Comparison of ENCODE assay signal across 9 cellular contexts in genomic region chr9:117073539-117074336, GRCh38.
A peak's percentile ranks its signal among the peaks of the same experiment; 100 is the strongest.
DNase-seq lines count a peak whose midpoint lies in the region; ATAC-seq, FAIRE-seq and TF ChIP-seq lines count a peak whose summit lies in the region.
"Had no signal": no experiment of that assay in that cellular context is flagged by ENCODE, and none has a peak within 500 bp of the region (broad histone marks: within the 10 kb centered on the region; RNA-seq: fewer than 3 reads in every experiment).

No MANE protein-coding gene starts in this region.

- in situ Hi-C loops in GM12878 (cut with MboI) = no loop called here

- H3K27me3 Mint-ChIP-seq in nephron progenitor cell (ENCODE audit: low read depth, poor library complexity) = peaks cover 5% of the 10 kb centered on the region

- FAIRE-seq in GM12878 (lab: Jason Lieb, UNC) = no peak

- H3K9me3 ChIP-seq in GM12878 (replicated peaks; ENCODE audit: control insufficient read depth, insufficient read depth, low read length) = no peaks in the 10 kb centered on the region
- H3K9me3 ChIP-seq: BLaER1 treated with 17β-estradiol and CSF1 and Interleukin-3, amounts not matched to agents 10 nM and 100 nM had no signal

- WGBS in GM12878 (ENCODE audit: insufficient coverage, insufficient replicate concordance, low lambda C conversion rate, missing lambda C conversion rate) = 38% methylated on average over 11 of the region's 11 CpGs

- no peak overlapping the region for H3K4me2 ChIP-seq in GM12878 (ENCODE audit: control insufficient read depth, insufficient read depth)
- H3K4me2 ChIP-seq: BLaER1 treated with 17β-estradiol and CSF1 and Interleukin-3, amounts not matched to agents 10 nM and 100 nM had no signal

- peaks cover 57% of the 10 kb centered on the region for H3K4me1 Mint-ChIP-seq in nephron progenitor cell

- RAD21 ChIA-PET in GM12878 (lab: Charles Lee; ENCODE audit: unreplicated experiment) = no interaction called here

- H3K4me1 ChIP-seq in GM12878 (ENCODE audit: control insufficient read depth, insufficient read depth, low read length) = no peaks in the 10 kb centered on the region
- H3K4me1 ChIP-seq: BLaER1 treated with 17β-estradiol and CSF1 and Interleukin-3, amounts not matched to agents 10 nM and 100 nM had no signal

- no peak for TF ChIP-seq POLR2A in GM12878 (IDR thresholded peaks at IDR 0.05; ENCODE audit: low read depth, low read length)

- H3K36me3 ChIP-seq in GM12878 (ENCODE audit: control insufficient read depth in 2 of 2, insufficient read depth in 2 of 2, low read length in 1 of 2) = no peaks in the 10 kb centered on the region
- H3K36me3 ChIP-seq: BLaER1 treated with 17β-estradiol and CSF1 and Interleukin-3, amounts not matched to agents 10 nM and 100 nM had no signal

- H3K4me3 Mint-ChIP-seq in nephron progenitor cell = peak overlapping the region; percentile 31

- H3K79me2 ChIP-seq in GM12878 (ENCODE audit: control insufficient read depth, insufficient read depth, low read length) = no peaks in the 10 kb centered on the region

- POLR2A ChIA-PET in GM12878 (lab: Charles Lee) = no interaction called here

- DNase-seq in NCI-H2081 (lab: John Stamatoyannopoulos, UW) = peak; percentile 53
- DNase-seq in NCI-H2081 treated with DMSO at 0.1 percent for 48 hours (lab: John Stamatoyannopoulos, UW) = no peak
- peak; percentile 36 for DNase-seq in LHCN-M2 (ENCODE audit: low read depth)
- no peak for DNase-seq in GM12878 (ENCODE audit: low read depth, low spot score)
- peak; percentile 67 for DNase-seq in nephron progenitor cell
- no peak for DNase-seq in T-helper 2 cell

- CTCF ChIA-PET in GM12878 (lab: Yijun Ruan, JAX) = interaction anchor here (1.6 kb wide), 1 partner anchor 9 kb away, joined by 4 read pairs; no protein-coding TSS in a partner anchor

- intact Hi-C loops in GM12878 (cut with micrococcal nuclease; ENCODE audit: unreplicated experiment) = loop anchor here (2.0 kb wide), 1 partner anchor 337 kb away; no protein-coding TSS in a partner anchor

- no peak overlapping the region for H3K4me3 ChIP-seq in GM12878
- H3K4me3 ChIP-seq: BLaER1 treated with 17β-estradiol and CSF1 and Interleukin-3, amounts not matched to agents 10 nM and 100 nM had no signal

- no peaks in the 10 kb centered on the region for H3K36me3 Mint-ChIP-seq in nephron progenitor cell (ENCODE audit: low read depth)

- TF ChIP-seq RAD21 in GM12878 (IDR thresholded peaks at IDR 0.05; ENCODE audit: insufficient read depth, low read depth, low read length) = peak; percentile 85

- SMC1A ChIA-PET in GM12878 (lab: Charles Lee; ENCODE audit: uncharacterized antibody, unreplicated experiment) = no interaction called here

- TF ChIP-seq EP300 in GM12878 (IDR thresholded peaks at IDR 0.05; ENCODE audit: borderline replicate concordance in 1 of 2, control insufficient read depth in 1 of 2, low read depth in 2 of 2, low read length in 2 of 2) = no peak

- no peak overlapping the region for H3K27ac ChIP-seq in GM12878 (ENCODE audit: control insufficient read depth, insufficient read depth)
- H3K27ac ChIP-seq: BLaER1 treated with 17β-estradiol and CSF1 and Interleukin-3, amounts not matched to agents 10 nM and 100 nM had no signal

- H4K20me1 ChIP-seq in GM12878 (ENCODE audit: control insufficient read depth, insufficient read depth) = no peaks in the 10 kb centered on the region
- H4K20me1 ChIP-seq: BLaER1 treated with 17β-estradiol and CSF1 and Interleukin-3, amounts not matched to agents 10 nM and 100 nM had no signal

- H3K27me3 ChIP-seq in GM12878 (replicated peaks in 1 of 2; ENCODE audit: control insufficient read depth in 2 of 2, insufficient read depth in 2 of 2, low read length in 1 of 2) = no peaks in the 10 kb centered on the region; a peak in 1 of 4 replicates
- H3K27me3 ChIP-seq: BLaER1 treated with 17β-estradiol and CSF1 and Interleukin-3, amounts not matched to agents 10 nM and 100 nM had no signal

- no peak overlapping the region for H2AFZ ChIP-seq in GM12878 (ENCODE audit: control insufficient read depth, low read depth, low read length)

- TF ChIP-seq CTCF in GM12878 (IDR thresholded peaks at IDR 0.05 in 2 of 3, conservative IDR thresholded peaks at IDR 0.05 in 1 of 3; ENCODE audit: control insufficient read depth in 2 of 3, extremely low read depth in 1 of 3, insufficient read depth in 1 of 3, low read depth in 3 of 3, low read length in 3 of 3) (peak; percentile 43 to 57 (median 47); a peak in 5 of 6 replicates), nephron progenitor cell (IDR thresholded peaks at IDR 0.05) (peak; percentile 67)

- ATAC-seq in GM12878 (peak; percentile 77), GM21381 (IDR thresholded peaks at IDR 0.05; ENCODE audit: unreplicated experiment) (no peak), GM18498 (IDR thresholded peaks at IDR 0.05; ENCODE audit: unreplicated experiment) (no peak)

- no TSS peak for BruUV-seq in GM12878 (replicated peaks; lab: Mats Ljungman, UMichigan)

- H3K27ac Mint-ChIP-seq in nephron progenitor cell = no peak overlapping the region

- no peak overlapping the region for H3K9ac ChIP-seq in GM12878 (ENCODE audit: control insufficient read depth, insufficient read depth, low read length)
- H3K9ac ChIP-seq: BLaER1 treated with 17β-estradiol and CSF1 and Interleukin-3, amounts not matched to agents 10 nM and 100 nM had no signal

- H3K9me3 Mint-ChIP-seq in nephron progenitor cell = no peaks in the 10 kb centered on the region

TF ChIP-seq in GM12878, 131 proteins besides CTCF, POLR2A, EP300 and RAD21:
- TF ChIP-seq CEBPZ (IDR thresholded peaks at IDR 0.05; ENCODE audit: low read depth, low read length) (no peak), ZNF24 (IDR thresholded peaks at IDR 0.05) (peak; percentile 95), SMC3 (IDR thresholded peaks at IDR 0.05; ENCODE audit: borderline replicate concordance, low read length) (peak; percentile 57; the same call in 1 of the 2 replicates), BMI1 (IDR thresholded peaks at IDR 0.05; ENCODE audit: borderline replicate concordance) (no peak), NKRF (conservative IDR thresholded peaks at IDR 0.05) (no peak), FOXM1 (IDR thresholded peaks at IDR 0.05; ENCODE audit: low read depth, low read length) (peak; percentile 25; the same call in 1 of the 2 replicates), KLF5 (IDR thresholded peaks at IDR 0.05; ENCODE audit: partially characterized antibody) (no peak), ZNF622 (IDR thresholded peaks at IDR 0.05) (no peak)

Comparison
In these comparisons a context has a peak if more than half of its experiments do, and no peak if none do; other contexts are left out.
1. DNase-seq: peak in NCI-H2081 (2 of 2), LHCN-M2 (single experiment) and nephron progenitor cell (single experiment); none in NCI-H2081 treated with DMSO at 0.1 percent for 48 hours (single experiment), GM12878 (single experiment) and T-helper 2 cell (0 of 5).